1 cellular context compared by ENCODE assay signal in the genomic region with DNA sequence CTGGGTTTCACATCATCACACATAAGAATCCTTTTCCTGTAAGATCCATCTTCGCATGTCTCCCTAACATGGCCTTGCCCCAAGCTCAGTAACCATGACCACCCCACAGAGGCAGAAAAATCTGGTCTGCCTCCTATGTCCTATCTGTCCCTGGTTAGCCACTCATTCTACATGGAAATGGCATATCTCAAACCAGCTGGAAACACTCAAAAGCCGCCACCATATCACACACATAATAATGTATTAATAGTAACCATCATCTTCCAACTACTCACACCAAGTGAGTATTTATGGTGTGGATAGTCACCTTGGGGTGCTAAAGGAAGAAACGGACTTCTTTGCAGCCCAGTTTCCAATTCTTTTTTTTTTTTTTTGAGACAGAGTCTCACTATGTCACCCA.
TF ChIP-seq lines count a peak whose summit lies in the region.

No MANE protein-coding gene starts in this region.

TF ChIP-seq in H1, 55 proteins besides CTCF, POLR2A, EP300 and RAD21:
- TF ChIP-seq YY1 (IDR thresholded peaks at IDR 0.05; ENCODE audit: low read depth, low read length) (no peak), NANOG (IDR thresholded peaks at IDR 0.05; ENCODE audit: insufficient read depth, low read depth, low read length, poor library complexity, severe bottlenecking) (no peak), CTBP2 (IDR thresholded peaks at IDR 0.05; ENCODE audit: borderline replicate concordance, insufficient read depth, insufficient read length, low read length) (no peak), TCF12 (IDR thresholded peaks at IDR 0.05; ENCODE audit: low read depth, low read length) (no peak), SIRT6 (IDR thresholded peaks at IDR 0.05; ENCODE audit: low read length) (no peak), JUN (IDR thresholded peaks at IDR 0.05; ENCODE audit: low read depth, low read length) (no peak), EZH2 (IDR thresholded peaks at IDR 0.05; ENCODE audit: low read depth, low read length, severe bottlenecking) (no peak), POLR2AphosphoS5 (IDR thresholded peaks at IDR 0.05; ENCODE audit: low read depth, low read length) (no peak)
- TF ChIP-seq, protein P1, sequence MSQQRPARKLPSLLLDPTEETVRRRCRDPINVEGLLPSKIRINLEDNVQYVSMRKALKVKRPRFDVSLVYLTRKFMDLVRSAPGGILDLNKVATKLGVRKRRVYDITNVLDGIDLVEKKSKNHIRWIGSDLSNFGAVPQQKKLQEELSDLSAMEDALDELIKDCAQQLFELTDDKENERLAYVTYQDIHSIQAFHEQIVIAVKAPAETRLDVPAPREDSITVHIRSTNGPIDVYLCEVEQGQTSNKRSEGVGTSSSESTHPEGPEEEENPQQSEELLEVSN (IDR thresholded peaks at IDR 0.05) = no peak
TF ChIP-seq in H1: peak in this region for 0.
